25 cellular contexts compared by ENCODE assay signal in the genomic region with DNA sequence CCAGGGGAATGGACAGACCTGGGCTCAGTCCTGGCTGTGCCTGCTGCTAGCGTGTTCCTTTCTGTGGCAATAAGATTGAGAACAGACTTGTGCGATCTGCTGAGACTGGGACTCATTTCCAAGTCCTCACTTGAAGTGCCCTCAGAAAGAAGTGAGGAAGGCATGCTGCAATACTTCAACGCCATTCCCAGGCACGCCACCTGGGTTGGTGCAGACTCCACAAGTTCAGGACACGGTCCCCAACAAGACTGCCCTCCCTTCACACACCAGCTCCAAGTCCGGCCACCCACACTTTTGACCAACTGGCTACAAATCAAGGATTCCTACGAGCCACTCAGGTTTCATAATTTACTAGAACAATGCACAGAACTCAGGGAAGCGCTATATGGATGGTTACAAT.
DNase-seq lines count a peak whose midpoint lies in the region; ATAC-seq, FAIRE-seq and TF ChIP-seq lines count a peak whose summit lies in the region.
"Had no signal": no experiment of that assay in that cellular context is flagged by ENCODE, and none has a peak within 500 bp of the region (broad histone marks: within the 10 kb centered on the region; RNA-seq: fewer than 3 reads in every experiment).

No MANE protein-coding gene starts in this region.

- peak overlapping the region; percentile 60 for H3K4me2 ChIP-seq in neural progenitor cell
- no peak overlapping the region for H3K4me2 ChIP-seq in MM.1S (ENCODE audit: low read depth, low read length)
- H3K4me2 ChIP-seq: A549; BLaER1 treated with 17β-estradiol and CSF1 and Interleukin-3, amounts not matched to agents 10 nM and 100 nM had no signal

- no peaks in the 10 kb centered on the region for H3K9me3 ChIP-seq in neural progenitor cell (ENCODE audit: low read depth)
- no peaks in the 10 kb centered on the region for H3K9me3 ChIP-seq in upper lobe of right lung
- H3K9me3 ChIP-seq in MM.1S (replicated peaks; ENCODE audit: insufficient read depth, low read length): no peaks in the 10 kb centered on the region
- H3K9me3 ChIP-seq in right atrium auricular region: peaks cover 0 to 9% of the 10 kb centered on the region in 2 donors
- H3K9me3 ChIP-seq: BE2C, HAP-1 had no signal

- H2AFZ ChIP-seq in neural progenitor cell (replicated peaks) (no peak overlapping the region), MM.1S (ENCODE audit: low read length) (no peak overlapping the region)

- H3K4me3 Mint-ChIP-seq in neural progenitor cell: no peak overlapping the region
- H3K4me3 Mint-ChIP-seq: CD14-positive monocyte; CD4-positive, alpha-beta T cell; CD8-positive, alpha-beta memory T cell had no signal

- peaks cover 5% of the 10 kb centered on the region for H3K9me3 Mint-ChIP-seq in neural progenitor cell
- H3K9me3 Mint-ChIP-seq: CD4-positive, alpha-beta T cell had no signal

- H3K27me3 ChIP-seq in neural progenitor cell: no peaks in the 10 kb centered on the region
- H3K27me3 ChIP-seq in upper lobe of right lung: no peaks in the 10 kb centered on the region
- H3K27me3 ChIP-seq in MM.1S (replicated peaks; ENCODE audit: insufficient read depth, low read length): no peaks in the 10 kb centered on the region
- H3K27me3 ChIP-seq in right atrium auricular region: no peaks in the 10 kb centered on the region
- H3K27me3 ChIP-seq: BE2C; BLaER1 treated with 17β-estradiol and CSF1 and Interleukin-3, amounts not matched to agents 10 nM and 100 nM had no signal

- H3K4me1 Mint-ChIP-seq in neural progenitor cell: peaks cover 28% of the 10 kb centered on the region
- H3K4me1 Mint-ChIP-seq: CD14-positive monocyte; CD8-positive, alpha-beta memory T cell had no signal

- H3K9me2 ChIP-seq in MM.1S (replicated peaks; ENCODE audit: insufficient read depth, low read length): no peaks in the 10 kb centered on the region

- FAIRE-seq in HTR-8/SVneo (lab: Jason Lieb, UNC): peak; percentile 16
- FAIRE-seq: A549, D721Med, GM12878, GM18507, H54 had no signal

- H3K4me3 ChIP-seq in neural progenitor cell (no peak overlapping the region), upper lobe of right lung (no peak overlapping the region), MM.1S (ENCODE audit: low read length) (no peak overlapping the region), right atrium auricular region (no peak overlapping the region)
- H3K4me3 ChIP-seq: A549; BLaER1 treated with 17β-estradiol and CSF1 and Interleukin-3, amounts not matched to agents 10 nM and 100 nM; GM12878; HAP-1 had no signal

- H3K36me3 Mint-ChIP-seq in neural progenitor cell: no peaks in the 10 kb centered on the region
- H3K36me3 Mint-ChIP-seq: CD14-positive monocyte; CD8-positive, alpha-beta memory T cell had no signal

- H3F3A ChIP-seq in neural progenitor cell (ENCODE audit: low read depth) (peaks cover 10% of the 10 kb centered on the region), MM.1S (ENCODE audit: insufficient read depth, low read length) (no peaks in the 10 kb centered on the region)

- H3K36me3 ChIP-seq in neural progenitor cell (no peaks in the 10 kb centered on the region), upper lobe of right lung (no peaks in the 10 kb centered on the region), MM.1S (replicated peaks; ENCODE audit: insufficient read depth, low read length) (no peaks in the 10 kb centered on the region), right atrium auricular region (no peaks in the 10 kb centered on the region)
- H3K36me3 ChIP-seq: BE2C; BLaER1 treated with 17β-estradiol and CSF1 and Interleukin-3, amounts not matched to agents 10 nM and 100 nM; HAP-1 had no signal

- no peak overlapping the region for H3K9ac ChIP-seq in neural progenitor cell
- no peak overlapping the region for H3K9ac ChIP-seq in MM.1S (ENCODE audit: low read length)
- H3K9ac ChIP-seq: BLaER1 treated with 17β-estradiol and CSF1 and Interleukin-3, amounts not matched to agents 10 nM and 100 nM had no signal

- peaks cover 17% of the 10 kb centered on the region for H3K4me1 ChIP-seq in neural progenitor cell
- H3K4me1 ChIP-seq in upper lobe of right lung: no peaks in the 10 kb centered on the region
- H3K4me1 ChIP-seq in MM.1S (ENCODE audit: low read length): no peaks in the 10 kb centered on the region
- no peaks in the 10 kb centered on the region for H3K4me1 ChIP-seq in right atrium auricular region
- H3K4me1 ChIP-seq: BE2C had no signal

- no peak for DNase-seq in HTR-8/SVneo (ENCODE audit: insufficient read length, low spot score)
- no peak for DNase-seq in neural progenitor cell (ENCODE audit: low spot score)
- DNase-seq in upper lobe of right lung: no peak
- DNase-seq in MM.1S: no peak
- DNase-seq in glomerular visceral epithelial cell (ENCODE audit: extremely low spot score): no peak
- no peak for DNase-seq in right atrium auricular region (ENCODE audit: low spot score)
- DNase-seq: 8988T; ACHN; AML-193; BE2C; CD4-positive, alpha-beta T cell; CD8-positive, alpha-beta memory T cell; DMS 273 treated with DMSO at 0.1 percent for 48 hours; DMS79; EL; GDM1; GOT3 had no signal

- intact Hi-C loops in upper lobe of right lung (cut with DNase I): no loop called here

- TF ChIP-seq CTCF in neural progenitor cell (IDR thresholded peaks at IDR 0.05) (no peak), upper lobe of right lung (IDR thresholded peaks at IDR 0.05) (no peak), MM.1S (IDR thresholded peaks at IDR 0.05; ENCODE audit: low read length) (no peak), right atrium auricular region (IDR thresholded peaks at IDR 0.05) (no peak)

- H3K27ac ChIP-seq in neural progenitor cell (no peak overlapping the region), upper lobe of right lung (no peak overlapping the region), MM.1S (ENCODE audit: low read length) (no peak overlapping the region), right atrium auricular region (no peak overlapping the region)
- H3K27ac ChIP-seq: A549; BLaER1 treated with 17β-estradiol and CSF1 and Interleukin-3, amounts not matched to agents 10 nM and 100 nM had no signal

- H3K27me3 Mint-ChIP-seq in neural progenitor cell (ENCODE audit: insufficient read depth, low read depth): peaks cover 9% of the 10 kb centered on the region

- ATAC-seq in upper lobe of right lung: peak; percentile 51
- ATAC-seq: A549, GM12878 had no signal

- H4K20me1 ChIP-seq in neural progenitor cell (ENCODE audit: low read depth) (no peaks in the 10 kb centered on the region), MM.1S (ENCODE audit: insufficient read depth, low read length) (no peaks in the 10 kb centered on the region)
- H4K20me1 ChIP-seq: BLaER1 treated with 17β-estradiol and CSF1 and Interleukin-3, amounts not matched to agents 10 nM and 100 nM had no signal

- H3K27ac Mint-ChIP-seq in neural progenitor cell: peak overlapping the region; percentile 55
- H3K27ac Mint-ChIP-seq: CD14-positive monocyte; CD4-positive, alpha-beta T cell; CD8-positive, alpha-beta memory T cell had no signal

- H3K79me2 ChIP-seq in neural progenitor cell (ENCODE audit: low read depth): no peaks in the 10 kb centered on the region
- no peaks in the 10 kb centered on the region for H3K79me2 ChIP-seq in MM.1S (ENCODE audit: low read length)
